ENCODE assay signal across 13 cellular contexts in the genomic region with DNA sequence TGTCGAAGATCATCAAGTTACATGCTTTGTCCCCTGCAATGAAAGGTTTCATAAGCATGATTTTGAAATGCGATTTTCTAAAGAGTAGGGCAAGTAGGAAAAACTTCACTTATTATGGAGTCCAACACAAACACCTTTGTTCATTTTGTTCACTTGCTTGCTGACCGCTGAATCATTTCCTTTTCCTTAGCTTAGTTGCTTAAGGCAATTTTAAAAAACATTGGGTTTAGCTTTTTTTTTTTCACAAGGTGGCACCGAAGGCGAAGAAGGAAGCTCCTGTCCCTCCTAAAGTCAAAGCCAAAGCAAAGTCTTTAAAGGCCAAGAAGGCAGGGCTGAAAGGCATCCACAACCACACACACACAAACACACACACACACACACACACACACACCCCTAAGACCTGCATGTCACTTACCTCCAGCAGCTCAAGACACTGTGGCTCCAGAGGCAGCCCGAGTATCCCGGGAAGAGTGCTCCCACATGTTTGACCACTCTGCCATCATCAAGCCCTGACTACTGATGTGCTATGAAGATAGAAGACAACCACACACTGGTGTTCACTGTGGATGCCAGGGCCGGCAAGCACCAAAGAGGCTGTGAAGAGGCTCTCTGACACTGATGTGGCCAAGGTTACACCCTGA. TPM values are rescaled to one million over a fixed set of nuclear protein-coding genes. Genes with fewer than 3 reads are reported as not detected.
DNase-seq lines count a peak whose midpoint lies in the region; ATAC-seq and TF ChIP-seq lines count a peak whose summit lies in the region.
"Had no signal": no experiment of that assay in that cellular context is flagged by ENCODE, and none has a peak within 500 bp of the region (broad histone marks: within the 10 kb centered on the region; RNA-seq: fewer than 3 reads in every experiment).

No MANE protein-coding gene starts in this region.

- H3K27ac Mint-ChIP-seq in T-helper 17 cell: no peak overlapping the region
- H3K27ac Mint-ChIP-seq: B cell; dendritic cell treated with granulocyte-macrophage colony-stimulating factor and Interleukin-4, amounts not matched to agents 40 ng/mL and 50 ng/mL, for 4 days had no signal

- peaks cover 12% of the 10 kb centered on the region for H3K4me1 Mint-ChIP-seq in T-helper 17 cell

- peak in 1 of 2 donors; percentile 49 for TF ChIP-seq EP300 in tibial nerve (IDR thresholded peaks at IDR 0.05)

- no peaks in the 10 kb centered on the region for H3K36me3 Mint-ChIP-seq in T-helper 17 cell (ENCODE audit: low read depth)

- TF ChIP-seq CTCF in left ventricle myocardium inferior (IDR thresholded peaks at IDR 0.05; ENCODE audit: borderline replicate concordance) (no peak), tibial nerve (IDR thresholded peaks at IDR 0.05) (no peak)

- peaks cover 16% of the 10 kb centered on the region for H3K4me1 ChIP-seq in left ventricle myocardium inferior
- peaks cover 0 to 10% (median 0%) of the 10 kb centered on the region in 4 donors for H3K4me1 ChIP-seq in tibial nerve

- H3K27me3 Mint-ChIP-seq in T-helper 17 cell: peaks cover 6% of the 10 kb centered on the region
- H3K27me3 Mint-ChIP-seq: B cell; dendritic cell treated with granulocyte-macrophage colony-stimulating factor and Interleukin-4, amounts not matched to agents 40 ng/mL and 50 ng/mL, for 4 days had no signal

- TF ChIP-seq POLR2A in tibial nerve (IDR thresholded peaks at IDR 0.05): no peak

- intact Hi-C loops in left ventricle myocardium inferior (cut with micrococcal nuclease) (no loop called here), Right ventricle myocardium inferior (cut with DNase I) (loop anchor here (10.0 kb wide), 2 partner anchors 174 to 754 kb away; no protein-coding TSS in a partner anchor)

- H3K9me3 ChIP-seq in left ventricle myocardium inferior (replicated peaks) (no peaks in the 10 kb centered on the region), tibial nerve (no peaks in the 10 kb centered on the region), T-helper 17 cell (ENCODE audit: control insufficient read depth, low read length, poor library complexity, severe bottlenecking) (no peaks in the 10 kb centered on the region)

- DNase-seq in left ventricle myocardium inferior (no peak), Right ventricle myocardium inferior (ENCODE audit: missing footprints) (no peak), astrocyte of the hippocampus (ENCODE audit: low read depth, low spot score) (peak; percentile 57), kidney tubule cell (ENCODE audit: low spot score) (peak; percentile 39), tibial nerve (ENCODE audit: low spot score in 2 of 2) (no peak), T-helper 17 cell (no peak), ureter (ENCODE audit: low spot score) (no peak)
- DNase-seq: activated CD4-positive, alpha-beta T cell treated with anti-CD3 and anti-CD28 coated beads, Interleukin-2, amount 50 U/mL, for 4 hours; left colon; NCI-H2029 treated with DMSO at 0.1 percent for 48 hours had no signal

- peak overlapping the region; percentile 73 for H3K27ac ChIP-seq in left ventricle myocardium inferior (replicated peaks)
- H3K27ac ChIP-seq in tibial nerve: peak overlapping the region in 3 of 4 donors; percentile 14 to 63 (median 30)

- WGBS in tibial nerve, 2 donors: 69% methylated on average over 8 of the region's 8 CpGs

- ATAC-seq in Right ventricle myocardium inferior (no peak), T-helper 17 cell (no peak), HG03139 (IDR thresholded peaks at IDR 0.05; ENCODE audit: unreplicated experiment) (no peak)
- ATAC-seq: left colon had no signal

- H3K36me3 ChIP-seq in left ventricle myocardium inferior: peaks cover 24% of the 10 kb centered on the region
- peaks cover 0 to 24% (median 0%) of the 10 kb centered on the region in 3 donors for H3K36me3 ChIP-seq in tibial nerve

- H3K27me3 ChIP-seq in left ventricle myocardium inferior (ENCODE audit: low read depth) (no peaks in the 10 kb centered on the region), tibial nerve (no peaks in the 10 kb centered on the region)

- no peak overlapping the region for H3K4me3 Mint-ChIP-seq in T-helper 17 cell
- H3K4me3 Mint-ChIP-seq: B cell; dendritic cell treated with granulocyte-macrophage colony-stimulating factor and Interleukin-4, amounts not matched to agents 40 ng/mL and 50 ng/mL, for 4 days had no signal

- peak overlapping the region; percentile 22 for H3K4me3 ChIP-seq in left ventricle myocardium inferior
- no peak overlapping the region for H3K4me3 ChIP-seq in tibial nerve

RNA-seq across cellular contexts. Expression of a gene that starts 11.4 kb away (rescaled TPM):
- 8.7 TPM for total RNA-seq in left ventricle myocardium inferior
- total RNA-seq in Right ventricle myocardium inferior: 8.5 TPM
- 10 to 100 TPM in 2 of 4 donors, 1 to 10 TPM in 2; 7.9 to 11.6 (median 9.6) TPM for total RNA-seq in tibial nerve
- under 1 TPM in 1 of 2 donors, not detected in 1; 0.12 TPM for total RNA-seq in T-helper 17 cell
- 38.9 TPM for total RNA-seq in ureter

RNA-seq across cellular contexts. Expression of a gene that starts 18.2 kb away (rescaled TPM):
- total RNA-seq in left ventricle myocardium inferior: 8.7 TPM
- 7.4 TPM for total RNA-seq in Right ventricle myocardium inferior
- total RNA-seq in tibial nerve: 10 to 100 TPM; 14.2 to 45.0 (median 25.6) TPM
- total RNA-seq in T-helper 17 cell: 10 to 100 TPM; 35.0 to 48.4 TPM
- 21.6 TPM for total RNA-seq in ureter

Comparison
In these comparisons a context has a peak if more than half of its experiments do, and no peak if none do; other contexts are left out.
1. DNase-seq: peak in astrocyte of the hippocampus (single experiment) and kidney tubule cell (single experiment); none in left ventricle myocardium inferior (single experiment), Right ventricle myocardium inferior (single experiment), tibial nerve (0 of 2), T-helper 17 cell (0 of 3) and ureter (single experiment).